In genomic region chr14:81516941-81517797, GRCh38 we compare ENCODE assay signal across 10 cellular contexts. TPM values are rescaled to one million over a fixed set of nuclear protein-coding genes. Genes with fewer than 3 reads are reported as not detected.
DNase-seq lines count a peak whose midpoint lies in the region; ATAC-seq and TF ChIP-seq lines count a peak whose summit lies in the region.
"Had no signal": no experiment of that assay in that cellular context is flagged by ENCODE, and none has a peak within 500 bp of the region (broad histone marks: within the 10 kb centered on the region; RNA-seq: fewer than 3 reads in every experiment).

No MANE protein-coding gene starts in this region.

- H3K27me3 ChIP-seq in body of pancreas (no peaks in the 10 kb centered on the region), psoas muscle (ENCODE audit: insufficient read depth in 3 of 3, low read length in 2 of 3) (peaks cover 0 to 2% (median 0%) of the 10 kb centered on the region in 3 donors)

- no peak overlapping the region for H3K4me3 Mint-ChIP-seq in Calu3 (ENCODE audit: low read depth, unreplicated experiment)
- no peak overlapping the region for H3K4me3 Mint-ChIP-seq in activated naive CD8-positive, alpha-beta T cell treated with anti-CD3 and anti-CD28 coated beads, Interleukin-2, amount 50 U/mL, for 24 hours
- H3K4me3 Mint-ChIP-seq: T-cell had no signal

- H3K9me3 ChIP-seq in body of pancreas (no peaks in the 10 kb centered on the region), psoas muscle (no peaks in the 10 kb centered on the region)

- H3K27me3 Mint-ChIP-seq in Calu3 (ENCODE audit: unreplicated experiment) = no peaks in the 10 kb centered on the region
- no peaks in the 10 kb centered on the region for H3K27me3 Mint-ChIP-seq in activated naive CD8-positive, alpha-beta T cell treated with anti-CD3 and anti-CD28 coated beads, Interleukin-2, amount 50 U/mL, for 24 hours
- H3K27me3 Mint-ChIP-seq: T-cell had no signal

- peaks cover 0 to 7% of the 10 kb centered on the region in 2 donors for H3K36me3 ChIP-seq in body of pancreas (replicated peaks in 1 of 2; ENCODE audit: insufficient read depth in 1 of 2, low read depth in 2 of 2)
- H3K36me3 ChIP-seq in psoas muscle (ENCODE audit: insufficient read depth in 1 of 2, low read depth in 1 of 2) = peaks cover 3 to 27% of the 10 kb centered on the region in 2 donors

- DNase-seq in EH (ENCODE audit: low read depth) (peak; percentile 68), body of pancreas (peak in 3 of 4 donors; percentile 30 to 44 (median 39)), iPS-NIHi7 (ENCODE audit: extremely low spot score) (peak; percentile 48), psoas muscle (no peak), Calu3 (no peak)
- DNase-seq in stimulated activated CD8-positive, alpha-beta memory T cell treated with anti-CD3 and anti-CD28 coated beads, Interleukin-4, amount 100 ng/mL, for 48 hours = no peak
- no peak for DNase-seq in activated naive CD8-positive, alpha-beta T cell treated with anti-CD3 and anti-CD28 coated beads, Interleukin-2, amount 50 U/mL, for 24 hours
- DNase-seq: activated effector memory CD4-positive, alpha-beta T cell treated with Interleukin-2 at 50 U/mL for 16 hours; T-cell had no signal

- H3K36me3 Mint-ChIP-seq in Calu3 (ENCODE audit: insufficient read depth, unreplicated experiment) = peaks cover 18% of the 10 kb centered on the region
- peaks cover 56% of the 10 kb centered on the region for H3K36me3 Mint-ChIP-seq in activated naive CD8-positive, alpha-beta T cell treated with anti-CD3 and anti-CD28 coated beads, Interleukin-2, amount 50 U/mL, for 24 hours (ENCODE audit: low read depth)

- H3K4me3 ChIP-seq in body of pancreas (no peak overlapping the region), psoas muscle (no peak overlapping the region)

- no peaks in the 10 kb centered on the region for H3K9me3 Mint-ChIP-seq in Calu3 (ENCODE audit: low read depth, unreplicated experiment)
- no peaks in the 10 kb centered on the region for H3K9me3 Mint-ChIP-seq in activated naive CD8-positive, alpha-beta T cell treated with anti-CD3 and anti-CD28 coated beads, Interleukin-2, amount 50 U/mL, for 24 hours
- H3K9me3 Mint-ChIP-seq: T-cell had no signal

- TF ChIP-seq CTCF in body of pancreas (IDR thresholded peaks at IDR 0.05) (no peak), psoas muscle (IDR thresholded peaks at IDR 0.05) (no peak), Calu3 (IDR thresholded peaks at IDR 0.05; ENCODE audit: unreplicated experiment) (no peak)

- H3K4me1 ChIP-seq in body of pancreas (peaks cover 95% of the 10 kb centered on the region), psoas muscle (peaks cover 36% of the 10 kb centered on the region)

- TF ChIP-seq POLR2A in body of pancreas (IDR thresholded peaks at IDR 0.05) = no peak

- ATAC-seq in body of pancreas (peak; percentile 36), psoas muscle (peak; percentile 54 to 75 (median 66)), GM18517 (IDR thresholded peaks at IDR 0.05; ENCODE audit: unreplicated experiment) (no peak)
- no peak for ATAC-seq in activated naive CD8-positive, alpha-beta T cell treated with anti-CD3 and anti-CD28 coated beads, Interleukin-2, amount 50 U/mL, for 24 hours
- ATAC-seq: T-cell had no signal

- BruUV-seq in Calu3 (replicated peaks; lab: Mats Ljungman, UMichigan) = no TSS peak

- H3K27ac Mint-ChIP-seq in Calu3 (ENCODE audit: unreplicated experiment) = no peak overlapping the region
- no peak overlapping the region for H3K27ac Mint-ChIP-seq in activated naive CD8-positive, alpha-beta T cell treated with anti-CD3 and anti-CD28 coated beads, Interleukin-2, amount 50 U/mL, for 24 hours
- H3K27ac Mint-ChIP-seq: T-cell had no signal

- H3K4me1 Mint-ChIP-seq in Calu3 (ENCODE audit: low read depth, unreplicated experiment) = peaks cover 11% of the 10 kb centered on the region
- peaks cover 32% of the 10 kb centered on the region for H3K4me1 Mint-ChIP-seq in activated naive CD8-positive, alpha-beta T cell treated with anti-CD3 and anti-CD28 coated beads, Interleukin-2, amount 50 U/mL, for 24 hours

- intact Hi-C loops in body of pancreas (cut with DNase I) = no loop called here
- intact Hi-C loops in psoas muscle (cut with DNase I) = no loop called here
- intact Hi-C loops in Calu3 (cut with micrococcal nuclease; ENCODE audit: unreplicated experiment) = no loop called here

- CTCF ChIA-PET in Calu3 (lab: Charles Lee) = no interaction called here

- 28 to 34% methylated on average over 2 of the region's 2 CpGs for WGBS in body of pancreas, 2 donors
- 30 to 68% (median 40%) methylated on average over 2 of the region's 2 CpGs for WGBS in psoas muscle, 3 donors

- peak overlapping the region; percentile 46 to 81 (median 70) for H3K27ac ChIP-seq in body of pancreas
- H3K27ac ChIP-seq in psoas muscle = no peak overlapping the region

RNA-seq across cellular contexts. Expression of gene SEL1L, which starts 16.5 kb away (rescaled TPM):
- total RNA-seq in body of pancreas (100 to 1,000 TPM; 183 to 268 TPM), psoas muscle (10 to 100 TPM; 45.2 to 83.4 (median 63.3) TPM), Calu3 (2022) (95.4 and 100 TPM in 2 replicates)
- 10 to 100 TPM; 15.5 to 36.4 (median 22.2) TPM for polyA plus RNA-seq in psoas muscle

Comparison
In these comparisons a context has a peak if more than half of its experiments do, and no peak if none do; other contexts are left out.
1. DNase-seq: peak in EH (single experiment), body of pancreas (3 of 4) and iPS-NIHi7 (single experiment); none in psoas muscle (0 of 2), Calu3 (single experiment), stimulated activated CD8-positive, alpha-beta memory T cell treated with anti-CD3 and anti-CD28 coated beads, Interleukin-4, amount 100 ng/mL, for 48 hours (single experiment) and activated naive CD8-positive, alpha-beta T cell treated with anti-CD3 and anti-CD28 coated beads, Interleukin-2, amount 50 U/mL, for 24 hours (single experiment).
2. ATAC-seq: peak in body of pancreas (single experiment) and psoas muscle (4 of 4); none in activated naive CD8-positive, alpha-beta T cell treated with anti-CD3 and anti-CD28 coated beads, Interleukin-2, amount 50 U/mL, for 24 hours (single experiment) and GM18517 (single experiment).